Comparison of ENCODE assay signal across 1 cellular context in the genomic region with DNA sequence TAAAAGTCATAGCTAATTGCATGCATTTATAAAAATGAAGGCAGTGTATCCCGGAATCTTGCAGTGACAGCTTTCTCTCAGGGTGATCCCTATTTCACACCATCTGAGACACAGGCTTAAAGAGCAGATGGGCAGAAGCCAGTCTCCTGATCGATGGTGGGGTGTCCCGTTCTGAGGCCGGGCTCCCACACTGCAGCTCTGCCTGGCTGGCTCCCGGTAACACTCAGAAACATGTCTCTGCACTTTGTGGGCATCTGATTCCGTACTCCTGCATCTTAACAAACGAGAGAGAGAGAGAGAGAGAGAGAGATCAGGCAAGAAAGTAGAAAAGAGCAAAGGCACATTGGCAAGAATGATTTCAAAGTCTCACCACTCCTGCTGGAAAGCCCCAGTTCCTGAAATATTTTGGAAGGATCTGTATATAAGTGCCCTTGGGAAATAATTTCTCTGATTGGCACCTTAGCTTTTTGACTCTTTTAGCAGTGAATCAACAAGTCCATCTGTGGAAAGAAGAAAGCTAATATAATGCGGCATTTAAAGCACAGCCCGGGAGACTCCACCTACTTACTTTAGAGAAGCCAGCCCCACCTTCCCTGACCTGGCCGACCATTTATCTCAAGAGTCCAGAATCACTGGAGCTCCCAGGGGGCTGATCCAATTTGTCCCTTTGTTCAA.
TF ChIP-seq lines count a peak whose summit lies in the region.

No MANE protein-coding gene starts in this region.

TF ChIP-seq in HCT116, 20 proteins besides CTCF, POLR2A, EP300 and RAD21:
- TF ChIP-seq CBX3 (IDR thresholded peaks at IDR 0.05; ENCODE audit: low read depth) (no peak), EGR1 (IDR thresholded peaks at IDR 0.05; ENCODE audit: low read depth) (no peak), CEBPB (IDR thresholded peaks at IDR 0.05; ENCODE audit: low read depth) (no peak), ZFX (IDR thresholded peaks at IDR 0.05) (no peak), EZH2phosphoT487 (IDR thresholded peaks at IDR 0.05; ENCODE audit: borderline replicate concordance) (peak; percentile 65; the same call in 1 of the 2 replicates)
- TF ChIP-seq, protein P1, sequence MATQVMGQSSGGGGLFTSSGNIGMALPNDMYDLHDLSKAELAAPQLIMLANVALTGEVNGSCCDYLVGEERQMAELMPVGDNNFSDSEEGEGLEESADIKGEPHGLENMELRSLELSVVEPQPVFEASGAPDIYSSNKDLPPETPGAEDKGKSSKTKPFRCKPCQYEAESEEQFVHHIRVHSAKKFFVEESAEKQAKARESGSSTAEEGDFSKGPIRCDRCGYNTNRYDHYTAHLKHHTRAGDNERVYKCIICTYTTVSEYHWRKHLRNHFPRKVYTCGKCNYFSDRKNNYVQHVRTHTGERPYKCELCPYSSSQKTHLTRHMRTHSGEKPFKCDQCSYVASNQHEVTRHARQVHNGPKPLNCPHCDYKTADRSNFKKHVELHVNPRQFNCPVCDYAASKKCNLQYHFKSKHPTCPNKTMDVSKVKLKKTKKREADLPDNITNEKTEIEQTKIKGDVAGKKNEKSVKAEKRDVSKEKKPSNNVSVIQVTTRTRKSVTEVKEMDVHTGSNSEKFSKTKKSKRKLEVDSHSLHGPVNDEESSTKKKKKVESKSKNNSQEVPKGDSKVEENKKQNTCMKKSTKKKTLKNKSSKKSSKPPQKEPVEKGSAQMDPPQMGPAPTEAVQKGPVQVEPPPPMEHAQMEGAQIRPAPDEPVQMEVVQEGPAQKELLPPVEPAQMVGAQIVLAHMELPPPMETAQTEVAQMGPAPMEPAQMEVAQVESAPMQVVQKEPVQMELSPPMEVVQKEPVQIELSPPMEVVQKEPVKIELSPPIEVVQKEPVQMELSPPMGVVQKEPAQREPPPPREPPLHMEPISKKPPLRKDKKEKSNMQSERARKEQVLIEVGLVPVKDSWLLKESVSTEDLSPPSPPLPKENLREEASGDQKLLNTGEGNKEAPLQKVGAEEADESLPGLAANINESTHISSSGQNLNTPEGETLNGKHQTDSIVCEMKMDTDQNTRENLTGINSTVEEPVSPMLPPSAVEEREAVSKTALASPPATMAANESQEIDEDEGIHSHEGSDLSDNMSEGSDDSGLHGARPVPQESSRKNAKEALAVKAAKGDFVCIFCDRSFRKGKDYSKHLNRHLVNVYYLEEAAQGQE (IDR thresholded peaks at IDR 0.05; ENCODE audit: low read depth) = no peak
